30 cellular contexts compared by ENCODE assay signal in genomic region chr1:233138794-233139544, GRCh38.
"Had no signal": no experiment of that assay in that cellular context is flagged by ENCODE, and none has a peak within 500 bp of the region (broad histone marks: within the 10 kb centered on the region; RNA-seq: fewer than 3 reads in every experiment).

No MANE protein-coding gene starts in this region.

- H3K27ac Mint-ChIP-seq: activated CD4-positive, alpha-beta memory T cell treated with anti-CD3 and anti-CD28 coated beads for 36 hours; activated CD4-positive, alpha-beta T cell treated with anti-CD3 and anti-CD28 coated beads, Interleukin-2, amount 10 ng/mL, durations not matched to agents 24 days and 14 days; activated naive CD4-positive, alpha-beta T cell treated with anti-CD3 and anti-CD28 coated beads for 36 hours; activated naive CD8-positive, alpha-beta T cell treated with anti-CD3 and anti-CD28 coated beads for 36 hours; activated T-helper 1 cell treated with anti-CD3 and anti-CD28 coated beads, Interleukin-12 subunit alpha, Interleukin-12 subunit beta, Interleukin-2, Interleukin-4 antibody, amounts not matched to agents 30 ng/mL and 10 ng/mL and 1 ng/mL, durations not matched to agents 14 hours and 24 hours and 36 hours; mesothelial cell of epicardium; naive B cell; T-helper 1 cell treated with Interleukin-12 subunit alpha and Interleukin-12 subunit beta and Interleukin-4 antibody, amounts not matched to agents 30 μg/mL and 1 μg/mL, for 36 hours had no signal

- H3K4me1 ChIP-seq: adrenal gland, gastrocnemius medialis, parathyroid adenoma, psoas muscle, right lobe of liver, testis, transverse colon had no signal

- H3K4me1 Mint-ChIP-seq: activated CD4-positive, alpha-beta T cell treated with anti-CD3 and anti-CD28 coated beads, Interleukin-2, amount 10 ng/mL, durations not matched to agents 24 days and 14 days; activated naive CD8-positive, alpha-beta T cell treated with anti-CD3 and anti-CD28 coated beads for 36 hours; naive B cell; neural crest cell had no signal

- H3K4me3 Mint-ChIP-seq: activated CD4-positive, alpha-beta memory T cell treated with anti-CD3 and anti-CD28 coated beads for 36 hours; activated CD4-positive, alpha-beta T cell treated with anti-CD3 and anti-CD28 coated beads, Interleukin-2, amount 10 ng/mL, durations not matched to agents 24 days and 14 days; activated naive CD4-positive, alpha-beta T cell treated with anti-CD3 and anti-CD28 coated beads for 36 hours; activated naive CD8-positive, alpha-beta T cell treated with anti-CD3 and anti-CD28 coated beads for 36 hours; activated T-helper 1 cell treated with anti-CD3 and anti-CD28 coated beads, Interleukin-12 subunit alpha, Interleukin-12 subunit beta, Interleukin-2, Interleukin-4 antibody, amounts not matched to agents 30 ng/mL and 10 ng/mL and 1 ng/mL, durations not matched to agents 14 hours and 24 hours and 36 hours; mesothelial cell of epicardium; naive B cell; neural crest cell; T-helper 1 cell treated with Interleukin-12 subunit alpha and Interleukin-12 subunit beta and Interleukin-4 antibody, amounts not matched to agents 30 μg/mL and 1 μg/mL, for 36 hours had no signal

- H3K4me2 ChIP-seq: hepatocyte had no signal

- H3K27me3 ChIP-seq: adrenal gland, brain microvascular endothelial cell, esophagus squamous epithelium, gastrocnemius medialis, hepatocyte, right lobe of liver, testis, transverse colon had no signal

- H3K79me2 ChIP-seq: hepatocyte, parathyroid adenoma had no signal

- H3K27ac ChIP-seq: adrenal gland, brain microvascular endothelial cell, esophagus squamous epithelium, gastrocnemius medialis, hepatocyte, left ventricle myocardium inferior, parathyroid adenoma, psoas muscle, right lobe of liver, testis, transverse colon had no signal

- DNase-seq: activated CD4-positive, alpha-beta memory T cell treated with anti-CD3 and anti-CD28 coated beads for 36 hours; activated CD4-positive, alpha-beta T cell treated with anti-CD3 and anti-CD28 coated beads, Interleukin-2, amount 10 ng/mL, durations not matched to agents 24 days and 14 days; activated CD4-positive, CD25-positive, alpha-beta regulatory T cell treated with anti-CD3 and anti-CD28 coated beads, Interleukin-2, amount 50 U/mL, for 72 hours; activated CD8-positive, alpha-beta memory T cell treated with anti-CD3 and anti-CD28 coated beads, Interleukin-2, amount 50 U/mL, for 4 hours; activated effector memory CD4-positive, alpha-beta T cell treated with anti-CD3 and anti-CD28 coated beads, Interleukin-2, amount 50 U/mL, for 16 hours; activated naive CD4-positive, alpha-beta T cell treated with anti-CD3 and anti-CD28 coated beads for 36 hours; activated naive CD8-positive, alpha-beta T cell treated with anti-CD3 and anti-CD28 coated beads for 36 hours; activated T-cell treated with anti-CD3 and anti-CD28 coated beads, Interleukin-2, amount 50 U/mL, for 1 hour; adrenal gland; aorta; brain microvascular endothelial cell; esophagus squamous epithelium; gastrocnemius medialis; islet precursor cell; left ventricle myocardium inferior; naive B cell; psoas muscle; right lobe of liver; stimulated activated CD4-positive, alpha-beta T cell treated with anti-CD3 and anti-CD28 coated beads, Interleukin-2, amount 100 ng/mL, for 48 hours; stimulated activated naive CD8-positive, alpha-beta T cell treated with anti-CD3 and anti-CD28 coated beads, Interleukin-15, Interleukin-2, amounts not matched to agents 100 U/mL and 50 U/mL, for 24 hours; T1000; testis; transverse colon had no signal

- H3K4me3 ChIP-seq: adrenal gland, esophagus squamous epithelium, gastrocnemius medialis, hepatocyte, left ventricle myocardium inferior, lung, psoas muscle, right lobe of liver, testis, transverse colon had no signal

- ATAC-seq: gastrocnemius medialis; psoas muscle; right lobe of liver; stimulated activated naive CD8-positive, alpha-beta T cell treated with anti-CD3 and anti-CD28 coated beads, Interleukin-15, Interleukin-2, amounts not matched to agents 100 U/mL and 50 U/mL, for 24 hours had no signal

- H3K9me3 Mint-ChIP-seq: activated CD4-positive, alpha-beta memory T cell treated with anti-CD3 and anti-CD28 coated beads for 36 hours; activated CD4-positive, alpha-beta T cell treated with anti-CD3 and anti-CD28 coated beads, Interleukin-2, amount 10 ng/mL, durations not matched to agents 24 days and 14 days; activated naive CD4-positive, alpha-beta T cell treated with anti-CD3 and anti-CD28 coated beads for 36 hours; activated naive CD8-positive, alpha-beta T cell treated with anti-CD3 and anti-CD28 coated beads for 36 hours; activated T-helper 1 cell treated with anti-CD3 and anti-CD28 coated beads, Interleukin-12 subunit alpha, Interleukin-12 subunit beta, Interleukin-2, Interleukin-4 antibody, amounts not matched to agents 30 ng/mL and 10 ng/mL and 1 ng/mL, durations not matched to agents 14 hours and 24 hours and 36 hours; mesothelial cell of epicardium; naive B cell; neural crest cell; T-helper 1 cell treated with Interleukin-12 subunit alpha and Interleukin-12 subunit beta and Interleukin-4 antibody, amounts not matched to agents 30 μg/mL and 1 μg/mL, for 36 hours had no signal

- H3K9me3 ChIP-seq: adrenal gland, esophagus squamous epithelium, gastrocnemius medialis, left ventricle myocardium inferior, psoas muscle, right lobe of liver, testis, transverse colon had no signal

- H3K27me3 Mint-ChIP-seq: activated CD4-positive, alpha-beta memory T cell treated with anti-CD3 and anti-CD28 coated beads for 36 hours; activated CD4-positive, alpha-beta T cell treated with anti-CD3 and anti-CD28 coated beads, Interleukin-2, amount 10 ng/mL, durations not matched to agents 24 days and 14 days; activated naive CD8-positive, alpha-beta T cell treated with anti-CD3 and anti-CD28 coated beads for 36 hours had no signal

- H2AFZ ChIP-seq: hepatocyte, parathyroid adenoma had no signal

- H3K36me3 ChIP-seq: adrenal gland, brain microvascular endothelial cell, esophagus squamous epithelium, gastrocnemius medialis, left ventricle myocardium inferior, right lobe of liver, transverse colon had no signal

- H3K9ac ChIP-seq: parathyroid adenoma had no signal
